In genomic region chr10:50234486-50234885, GRCh38 we compare ENCODE assay signal across 1 cellular context.
A peak's percentile ranks its signal among the peaks of the same experiment; 100 is the strongest.
TF ChIP-seq lines count a peak whose summit lies in the region.

No MANE protein-coding gene starts in this region.

TF ChIP-seq in HepG2, 621 proteins besides CTCF, POLR2A, EP300 and RAD21 (continued from another document and continues in another):
- TF ChIP-seq SUZ12 (IDR thresholded peaks at IDR 0.05; ENCODE audit: low read depth, low read length) (no peak), KDM5A (IDR thresholded peaks at IDR 0.05; ENCODE audit: borderline replicate concordance, low read length) (no peak), TCF7L2 (IDR thresholded peaks at IDR 0.05; ENCODE audit: low read depth, low read length) (peak; percentile 93), HBP1 (CRISPR knock-in tag; IDR thresholded peaks at IDR 0.05; ENCODE audit: low read depth) (no peak), KLF13 (CRISPR knock-in tag; IDR thresholded peaks at IDR 0.05) (no peak), KMT2A (CRISPR knock-in tag; IDR thresholded peaks at IDR 0.05) (peak; percentile 48; the same call in 1 of the 2 replicates), HIVEP1 (CRISPR knock-in tag; IDR thresholded peaks at IDR 0.05) (no peak), NPAS2 (CRISPR knock-in tag; IDR thresholded peaks at IDR 0.05; ENCODE audit: borderline replicate concordance) (no peak), NR2F6 (IDR thresholded peaks at IDR 0.05) (peak; percentile 73; the same call in 1 of the 2 replicates), NR2F6 (CRISPR knock-in tag; IDR thresholded peaks at IDR 0.05) (peak; percentile 64), FOSL1 (CRISPR knock-in tag; IDR thresholded peaks at IDR 0.05; ENCODE audit: borderline replicate concordance) (no peak), SOX6 (IDR thresholded peaks at IDR 0.05) (no peak), SOX6 (CRISPR knock-in tag; IDR thresholded peaks at IDR 0.05) (peak; percentile 100), BCLAF1 (IDR thresholded peaks at IDR 0.05) (no peak), ZNF432 (CRISPR knock-in tag; IDR thresholded peaks at IDR 0.05; ENCODE audit: borderline replicate concordance) (no peak), HNRNPL (IDR thresholded peaks at IDR 0.05; ENCODE audit: low read depth, low read length) (no peak), MAFK (conservative IDR thresholded peaks at IDR 0.05 in 1 of 2, IDR thresholded peaks at IDR 0.05 in 1 of 2; ENCODE audit: low read length in 2 of 2) (no peak), DDIT3 (CRISPR knock-in tag; IDR thresholded peaks at IDR 0.05) (no peak), STAT5B (CRISPR knock-in tag; IDR thresholded peaks at IDR 0.05) (no peak), BRCA1 (CRISPR knock-in tag; IDR thresholded peaks at IDR 0.05) (no peak), RBAK (CRISPR knock-in tag; IDR thresholded peaks at IDR 0.05) (no peak), TFAP4 (IDR thresholded peaks at IDR 0.05; ENCODE audit: borderline replicate concordance, low read depth) (no peak; the same call in 1 of the 2 replicates), ZBED4 (CRISPR knock-in tag; IDR thresholded peaks at IDR 0.05; ENCODE audit: borderline replicate concordance) (no peak), ZNF816 (CRISPR knock-in tag; IDR thresholded peaks at IDR 0.05; ENCODE audit: borderline replicate concordance) (peak; percentile 36; the same call in 1 of the 2 replicates), ZNF33B (CRISPR knock-in tag; IDR thresholded peaks at IDR 0.05) (no peak), YY1 (IDR thresholded peaks at IDR 0.05; ENCODE audit: insufficient read depth, insufficient replicate concordance, low read depth, low read length) (peak; percentile 5), ZBTB34 (CRISPR knock-in tag; IDR thresholded peaks at IDR 0.05) (peak; percentile 67; the same call in 1 of the 2 replicates)
- TF ChIP-seq, protein P1, sequence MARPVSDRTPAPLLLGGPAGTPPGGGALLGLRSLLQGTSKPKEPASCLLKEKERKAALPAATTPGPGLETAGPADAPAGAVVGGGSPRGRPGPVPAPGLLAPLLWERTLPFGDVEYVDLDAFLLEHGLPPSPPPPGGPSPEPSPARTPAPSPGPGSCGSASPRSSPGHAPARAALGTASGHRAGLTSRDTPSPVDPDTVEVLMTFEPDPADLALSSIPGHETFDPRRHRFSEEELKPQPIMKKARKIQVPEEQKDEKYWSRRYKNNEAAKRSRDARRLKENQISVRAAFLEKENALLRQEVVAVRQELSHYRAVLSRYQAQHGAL (CRISPR knock-in tag; IDR thresholded peaks at IDR 0.05; ENCODE audit: not compliant biosample characterization), result no peak
- TF ChIP-seq, protein P2, sequence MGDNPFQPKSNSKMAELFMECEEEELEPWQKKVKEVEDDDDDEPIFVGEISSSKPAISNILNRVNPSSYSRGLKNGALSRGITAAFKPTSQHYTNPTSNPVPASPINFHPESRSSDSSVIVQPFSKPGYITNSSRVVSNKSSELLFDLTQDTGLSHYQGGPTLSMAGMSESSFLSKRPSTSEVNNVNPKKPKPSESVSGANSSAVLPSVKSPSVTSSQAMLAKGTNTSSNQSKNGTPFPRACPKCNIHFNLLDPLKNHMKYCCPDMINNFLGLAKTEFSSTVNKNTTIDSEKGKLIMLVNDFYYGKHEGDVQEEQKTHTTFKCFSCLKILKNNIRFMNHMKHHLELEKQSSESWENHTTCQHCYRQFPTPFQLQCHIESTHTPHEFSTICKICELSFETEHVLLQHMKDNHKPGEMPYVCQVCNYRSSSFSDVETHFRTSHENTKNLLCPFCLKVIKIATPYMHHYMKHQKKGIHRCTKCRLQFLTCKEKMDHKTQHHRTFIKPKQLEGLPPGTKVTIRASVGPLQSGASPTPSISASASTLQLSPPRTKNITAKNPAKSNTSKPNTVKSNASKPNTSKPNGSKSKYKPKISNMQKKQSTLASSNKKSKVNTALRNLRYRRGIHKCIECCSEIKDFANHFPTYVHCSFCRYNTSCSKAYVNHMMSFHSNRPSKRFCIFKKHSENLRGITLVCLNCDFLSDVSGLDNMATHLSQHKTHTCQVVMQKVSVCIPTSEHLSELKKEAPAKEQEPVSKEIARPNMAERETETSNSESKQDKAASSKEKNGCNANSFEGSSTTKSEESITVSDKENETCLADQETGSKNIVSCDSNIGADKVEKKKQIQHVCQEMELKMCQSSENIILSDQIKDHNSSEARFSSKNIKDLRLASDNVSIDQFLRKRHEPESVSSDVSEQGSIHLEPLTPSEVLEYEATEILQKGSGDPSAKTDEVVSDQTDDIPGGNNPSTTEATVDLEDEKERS (CRISPR knock-in tag; IDR thresholded peaks at IDR 0.05), result 0 out of 2 replicates have a peak, but pooled peaks have one; percentile 68
- TF ChIP-seq, protein P3, sequence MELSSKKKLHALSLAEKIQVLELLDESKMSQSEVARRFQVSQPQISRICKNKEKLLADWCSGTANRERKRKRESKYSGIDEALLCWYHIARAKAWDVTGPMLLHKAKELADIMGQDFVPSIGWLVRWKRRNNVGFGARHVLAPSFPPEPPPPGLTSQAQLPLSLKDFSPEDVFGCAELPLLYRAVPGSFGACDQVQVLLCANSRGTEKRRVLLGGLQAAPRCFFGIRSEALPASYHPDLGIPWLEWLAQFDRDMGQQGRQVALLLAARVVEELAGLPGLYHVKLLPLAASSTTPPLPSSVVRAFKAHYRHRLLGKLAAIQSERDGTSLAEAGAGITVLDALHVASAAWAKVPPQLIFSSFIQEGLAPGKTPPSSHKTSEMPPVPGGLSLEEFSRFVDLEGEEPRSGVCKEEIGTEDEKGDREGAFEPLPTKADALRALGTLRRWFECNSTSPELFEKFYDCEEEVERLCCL (CRISPR knock-in tag; IDR thresholded peaks at IDR 0.05; ENCODE audit: borderline replicate concordance), result no peak
- TF ChIP-seq, protein P4, sequence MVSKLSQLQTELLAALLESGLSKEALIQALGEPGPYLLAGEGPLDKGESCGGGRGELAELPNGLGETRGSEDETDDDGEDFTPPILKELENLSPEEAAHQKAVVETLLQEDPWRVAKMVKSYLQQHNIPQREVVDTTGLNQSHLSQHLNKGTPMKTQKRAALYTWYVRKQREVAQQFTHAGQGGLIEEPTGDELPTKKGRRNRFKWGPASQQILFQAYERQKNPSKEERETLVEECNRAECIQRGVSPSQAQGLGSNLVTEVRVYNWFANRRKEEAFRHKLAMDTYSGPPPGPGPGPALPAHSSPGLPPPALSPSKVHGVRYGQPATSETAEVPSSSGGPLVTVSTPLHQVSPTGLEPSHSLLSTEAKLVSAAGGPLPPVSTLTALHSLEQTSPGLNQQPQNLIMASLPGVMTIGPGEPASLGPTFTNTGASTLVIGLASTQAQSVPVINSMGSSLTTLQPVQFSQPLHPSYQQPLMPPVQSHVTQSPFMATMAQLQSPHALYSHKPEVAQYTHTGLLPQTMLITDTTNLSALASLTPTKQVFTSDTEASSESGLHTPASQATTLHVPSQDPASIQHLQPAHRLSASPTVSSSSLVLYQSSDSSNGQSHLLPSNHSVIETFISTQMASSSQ (IDR thresholded peaks at IDR 0.05; ENCODE audit: low read depth), result peak; percentile 65; the same call in 1 of the 2 replicates
- TF ChIP-seq, protein P4 (CRISPR knock-in tag; IDR thresholded peaks at IDR 0.05; ENCODE audit: borderline replicate concordance), result peak; percentile 84; the same call in 1 of the 2 replicates
- TF ChIP-seq, protein P5, sequence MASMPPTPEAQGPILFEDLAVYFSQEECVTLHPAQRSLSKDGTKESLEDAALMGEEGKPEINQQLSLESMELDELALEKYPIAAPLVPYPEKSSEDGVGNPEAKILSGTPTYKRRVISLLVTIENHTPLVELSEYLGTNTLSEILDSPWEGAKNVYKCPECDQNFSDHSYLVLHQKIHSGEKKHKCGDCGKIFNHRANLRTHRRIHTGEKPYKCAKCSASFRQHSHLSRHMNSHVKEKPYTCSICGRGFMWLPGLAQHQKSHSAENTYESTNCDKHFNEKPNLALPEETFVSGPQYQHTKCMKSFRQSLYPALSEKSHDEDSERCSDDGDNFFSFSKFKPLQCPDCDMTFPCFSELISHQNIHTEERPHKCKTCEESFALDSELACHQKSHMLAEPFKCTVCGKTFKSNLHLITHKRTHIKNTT (CRISPR knock-in tag; IDR thresholded peaks at IDR 0.05), result no peak
